10 cellular contexts compared by ENCODE assay signal in genomic region chr16:88978608-88979346, GRCh38. TPM values are rescaled to one million over a fixed set of nuclear protein-coding genes. Genes with fewer than 3 reads are reported as not detected.
DNase-seq lines count a peak whose midpoint lies in the region; ATAC-seq and TF ChIP-seq lines count a peak whose summit lies in the region.
"Had no signal": no experiment of that assay in that cellular context is flagged by ENCODE, and none has a peak within 500 bp of the region (broad histone marks: within the 10 kb centered on the region; RNA-seq: fewer than 3 reads in every experiment).

No MANE protein-coding gene starts in this region.

- no peaks in the 10 kb centered on the region for H3K36me3 Mint-ChIP-seq in memory B cell
- no peaks in the 10 kb centered on the region for H3K36me3 Mint-ChIP-seq in activated CD4-positive, alpha-beta memory T cell treated with anti-CD3 and anti-CD28 coated beads for 36 hours

- peak overlapping the region; percentile 80 for H3K27ac Mint-ChIP-seq in memory B cell
- no peak overlapping the region for H3K27ac Mint-ChIP-seq in activated CD4-positive, alpha-beta memory T cell treated with anti-CD3 and anti-CD28 coated beads for 36 hours

- no peaks in the 10 kb centered on the region for H3K9me3 ChIP-seq in BE2C

- peak overlapping the region; percentile 66 for H3K4me3 Mint-ChIP-seq in memory B cell
- no peak overlapping the region for H3K4me3 Mint-ChIP-seq in activated CD4-positive, alpha-beta memory T cell treated with anti-CD3 and anti-CD28 coated beads for 36 hours

- H3K9me3 Mint-ChIP-seq in memory B cell, result peaks cover 5% of the 10 kb centered on the region
- no peaks in the 10 kb centered on the region for H3K9me3 Mint-ChIP-seq in activated CD4-positive, alpha-beta memory T cell treated with anti-CD3 and anti-CD28 coated beads for 36 hours

- H3K27me3 ChIP-seq in BE2C, result peaks cover 38% of the 10 kb centered on the region

- POLR2A ChIA-PET in activated CD4-positive, alpha-beta memory T cell treated with anti-CD3 and anti-CD28 coated beads for 36 hours (lab: Charles Lee), result no interaction called here

- TF ChIP-seq CTCF in NB4 (IDR thresholded peaks at IDR 0.05; ENCODE audit: low read depth, low read length) (no peak), BE2C (IDR thresholded peaks at IDR 0.05; ENCODE audit: low read depth, low read length) (no peak)

- H3K4me1 ChIP-seq in BE2C, result no peaks in the 10 kb centered on the region

- no peaks in the 10 kb centered on the region for H3K27me3 Mint-ChIP-seq in memory B cell
- peaks cover 22% of the 10 kb centered on the region for H3K27me3 Mint-ChIP-seq in activated CD4-positive, alpha-beta memory T cell treated with anti-CD3 and anti-CD28 coated beads for 36 hours

- intact Hi-C loops in left cardiac atrium (cut with DNase I), result no loop called here
- intact Hi-C loops in activated CD4-positive, alpha-beta memory T cell treated with anti-CD3 and anti-CD28 coated beads for 36 hours (cut with micrococcal nuclease), result no loop called here

- no peaks in the 10 kb centered on the region for H3K36me3 ChIP-seq in BE2C

- H3K4me3 ChIP-seq in NB4 (ENCODE audit: low read depth, low read length) (no peak overlapping the region), BE2C (ENCODE audit: low read depth, low read length) (no peak overlapping the region)
- H3K4me3 ChIP-seq: coronary artery had no signal

- H3K4me1 Mint-ChIP-seq in memory B cell, result peaks cover 62% of the 10 kb centered on the region
- no peaks in the 10 kb centered on the region for H3K4me1 Mint-ChIP-seq in activated CD4-positive, alpha-beta memory T cell treated with anti-CD3 and anti-CD28 coated beads for 36 hours (ENCODE audit: low read depth)

- ATAC-seq in GM18502 (IDR thresholded peaks at IDR 0.05; ENCODE audit: poor library complexity, unreplicated experiment), result peak; percentile 48
- ATAC-seq in HG02571 (IDR thresholded peaks at IDR 0.05; ENCODE audit: unreplicated experiment), result peak; percentile 42
- ATAC-seq in memory B cell (ENCODE audit: low read depth), result peak; percentile 70
- ATAC-seq in left cardiac atrium, result no peak

- peak; percentile 14 for TF ChIP-seq POLR2A in NB4 (IDR thresholded peaks at IDR 0.05; ENCODE audit: extremely low read depth, insufficient read length)

- CTCF ChIA-PET in activated CD4-positive, alpha-beta memory T cell treated with anti-CD3 and anti-CD28 coated beads for 36 hours (lab: Charles Lee), result no interaction called here

- DNase-seq in NB4 (ENCODE audit: low read depth), result peak; percentile 99
- peak; percentile 68 to 76 for DNase-seq in memory B cell (ENCODE audit: low spot score in 2 of 2)
- no peak for DNase-seq in BE2C
- no peak for DNase-seq in central memory CD4-positive, alpha-beta T cell
- no peak for DNase-seq in left cardiac atrium
- no peak for DNase-seq in activated CD4-positive, alpha-beta memory T cell treated with anti-CD3 and anti-CD28 coated beads for 36 hours
- DNase-seq: NCI-H774 had no signal

RNA-seq across cellular contexts. Expression of gene CBFA2T3, which starts 1.8 kb away (rescaled TPM):
- not detected for polyA plus RNA-seq in BE2C (2012; ENCODE audit: insufficient read depth, insufficient read length, low read depth)
- 1 to 10 TPM; 6.5 to 6.6 TPM for total RNA-seq in left cardiac atrium
- under 1 TPM in 1 of 2 experiments, not detected in 1; 0.12 TPM for total RNA-seq in activated CD4-positive, alpha-beta memory T cell treated with anti-CD3 and anti-CD28 coated beads for 36 hours

Comparison
In these comparisons a context has a peak if more than half of its experiments do, and no peak if none do; other contexts are left out.
1. ATAC-seq: peak in GM18502 (single experiment), HG02571 (single experiment) and memory B cell (single experiment); none in left cardiac atrium (0 of 2).
2. DNase-seq: peak in NB4 (single experiment) and memory B cell (2 of 2); none in BE2C (single experiment), central memory CD4-positive, alpha-beta T cell (single experiment), left cardiac atrium (single experiment) and activated CD4-positive, alpha-beta memory T cell treated with anti-CD3 and anti-CD28 coated beads for 36 hours (single experiment).
3. RNA of gene CBFA2T3, which starts 1.8 kb away (total RNA-seq): 6.5 to 6.6 TPM in left cardiac atrium; 0.12 TPM in activated CD4-positive, alpha-beta memory T cell treated with anti-CD3 and anti-CD28 coated beads for 36 hours; every median in the first group is over 4 times any median in the second.